Comparison of ENCODE assay signal across 13 cellular contexts in the genomic region with DNA sequence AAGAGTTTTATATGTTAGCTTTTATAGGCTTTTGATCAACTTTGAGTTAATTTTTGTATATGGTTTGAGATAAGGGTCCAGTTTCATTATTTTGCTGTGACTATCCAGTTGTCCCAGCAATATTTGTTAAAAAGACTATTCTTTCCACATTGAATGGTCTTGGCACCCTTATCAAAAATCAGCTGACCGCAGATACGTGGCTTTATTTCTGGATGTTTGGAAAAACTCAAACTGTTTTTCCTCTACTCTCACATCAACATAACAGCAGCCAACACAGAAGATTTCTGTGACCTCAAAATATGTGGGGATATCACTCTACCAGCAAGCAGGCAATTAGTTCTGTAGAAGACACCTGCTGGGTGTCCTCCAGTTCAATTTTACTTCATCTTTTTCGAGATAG.
DNase-seq lines count a peak whose midpoint lies in the region; ATAC-seq and TF ChIP-seq lines count a peak whose summit lies in the region.
"Had no signal": no experiment of that assay in that cellular context is flagged by ENCODE, and none has a peak within 500 bp of the region (broad histone marks: within the 10 kb centered on the region; RNA-seq: fewer than 3 reads in every experiment).

No MANE protein-coding gene starts in this region.

- no peaks in the 10 kb centered on the region for H3K27me3 Mint-ChIP-seq in activated CD4-positive, alpha-beta T cell treated with anti-CD3 and anti-CD28 coated beads, Interleukin-2, amount 10 ng/mL, durations not matched to agents 24 days and 14 days
- no peaks in the 10 kb centered on the region for H3K27me3 Mint-ChIP-seq in stimulated activated naive CD8-positive, alpha-beta T cell treated with anti-CD3 and anti-CD28 coated beads, Interleukin-15, Interleukin-2, amounts not matched to agents 100 ng/mL and 50 ng/mL, for 24 hours
- H3K27me3 Mint-ChIP-seq in natural killer cell (ENCODE audit: low read depth in 2 of 2) = no peaks in the 10 kb centered on the region

- H3K4me1 Mint-ChIP-seq in activated CD4-positive, alpha-beta T cell treated with anti-CD3 and anti-CD28 coated beads, Interleukin-2, amount 10 ng/mL, durations not matched to agents 24 days and 14 days = peaks cover 16% of the 10 kb centered on the region
- peaks cover 48% of the 10 kb centered on the region for H3K4me1 Mint-ChIP-seq in stimulated activated naive CD8-positive, alpha-beta T cell treated with anti-CD3 and anti-CD28 coated beads, Interleukin-15, Interleukin-2, amounts not matched to agents 100 ng/mL and 50 ng/mL, for 24 hours (ENCODE audit: low read depth)
- peaks cover 52 to 55% of the 10 kb centered on the region in 2 donors for H3K4me1 Mint-ChIP-seq in natural killer cell

- no peak for DNase-seq in activated CD4-positive, alpha-beta T cell treated with anti-CD3 and anti-CD28 coated beads, Interleukin-2, amount 10 ng/mL, durations not matched to agents 24 days and 14 days
- no peak for DNase-seq in activated CD4-positive, alpha-beta T cell treated with anti-CD3 and anti-CD28 coated beads for 1 hour
- no peak for DNase-seq in stimulated activated naive CD8-positive, alpha-beta T cell treated with anti-CD3 and anti-CD28 coated beads, Interleukin-15, Interleukin-2, amounts not matched to agents 100 U/mL and 50 U/mL, for 24 hours
- DNase-seq in natural killer cell = no peak
- DNase-seq in activated CD8-positive, alpha-beta memory T cell treated with anti-CD3 and anti-CD28 coated beads for 24 hours = no peak
- DNase-seq in activated naive CD4-positive, alpha-beta T cell treated with anti-CD3 and anti-CD28 coated beads, Interleukin-2, amount 50 U/mL, for 16 hours = no peak
- DNase-seq: CD8-positive, alpha-beta T cell; COR-L47 had no signal

- H3K9me3 Mint-ChIP-seq in activated CD4-positive, alpha-beta T cell treated with anti-CD3 and anti-CD28 coated beads, Interleukin-2, amount 10 ng/mL, durations not matched to agents 24 days and 14 days = peaks cover 16% of the 10 kb centered on the region
- H3K9me3 Mint-ChIP-seq in stimulated activated naive CD8-positive, alpha-beta T cell treated with anti-CD3 and anti-CD28 coated beads, Interleukin-15, Interleukin-2, amounts not matched to agents 100 ng/mL and 50 ng/mL, for 24 hours = peaks cover 13% of the 10 kb centered on the region
- H3K9me3 Mint-ChIP-seq in natural killer cell = peaks cover 5% of the 10 kb centered on the region in 2 donors

- intact Hi-C loops in activated CD4-positive, alpha-beta T cell treated with anti-CD3 and anti-CD28 coated beads, Interleukin-2, amount 10 ng/mL, durations not matched to agents 24 days and 14 days (cut with micrococcal nuclease) = no loop called here
- intact Hi-C loops in natural killer cell (cut with micrococcal nuclease) = loop anchor here (2.0 kb wide), 1 partner anchor 15 kb away; no protein-coding TSS in a partner anchor

- ATAC-seq in stimulated activated naive CD8-positive, alpha-beta T cell treated with anti-CD3 and anti-CD28 coated beads, Interleukin-15, Interleukin-2, amounts not matched to agents 100 U/mL and 50 U/mL, for 24 hours = no peak
- ATAC-seq in natural killer cell (no peak), HG03571 (IDR thresholded peaks at IDR 0.05; ENCODE audit: unreplicated experiment) (no peak)
- ATAC-seq: CD8-positive, alpha-beta T cell; GM12878; HCT116 had no signal

- no peak overlapping the region for H3K4me3 Mint-ChIP-seq in activated CD4-positive, alpha-beta T cell treated with anti-CD3 and anti-CD28 coated beads, Interleukin-2, amount 10 ng/mL, durations not matched to agents 24 days and 14 days
- H3K4me3 Mint-ChIP-seq in stimulated activated naive CD8-positive, alpha-beta T cell treated with anti-CD3 and anti-CD28 coated beads, Interleukin-15, Interleukin-2, amounts not matched to agents 100 ng/mL and 50 ng/mL, for 24 hours = no peak overlapping the region
- H3K4me3 Mint-ChIP-seq in natural killer cell = peak overlapping the region; percentile 78
- H3K4me3 Mint-ChIP-seq: CD14-positive monocyte; CD8-positive, alpha-beta T cell had no signal

- no peak for TF ChIP-seq CTCF in natural killer cell (IDR thresholded peaks at IDR 0.05)

- H3K27ac Mint-ChIP-seq in activated CD4-positive, alpha-beta T cell treated with anti-CD3 and anti-CD28 coated beads, Interleukin-2, amount 10 ng/mL, durations not matched to agents 24 days and 14 days = peak overlapping the region; percentile 25
- H3K27ac Mint-ChIP-seq in stimulated activated naive CD8-positive, alpha-beta T cell treated with anti-CD3 and anti-CD28 coated beads, Interleukin-15, Interleukin-2, amounts not matched to agents 100 ng/mL and 50 ng/mL, for 24 hours = peak overlapping the region; percentile 6
- peak overlapping the region; percentile 80 to 83 for H3K27ac Mint-ChIP-seq in natural killer cell
- H3K27ac Mint-ChIP-seq: CD14-positive monocyte had no signal

- H3K36me3 Mint-ChIP-seq in activated CD4-positive, alpha-beta T cell treated with anti-CD3 and anti-CD28 coated beads, Interleukin-2, amount 10 ng/mL, durations not matched to agents 24 days and 14 days (ENCODE audit: low read depth) = peaks cover 17% of the 10 kb centered on the region
- peaks cover 30% of the 10 kb centered on the region for H3K36me3 Mint-ChIP-seq in stimulated activated naive CD8-positive, alpha-beta T cell treated with anti-CD3 and anti-CD28 coated beads, Interleukin-15, Interleukin-2, amounts not matched to agents 100 ng/mL and 50 ng/mL, for 24 hours (ENCODE audit: low read depth)
- peaks cover 9% of the 10 kb centered on the region for H3K36me3 Mint-ChIP-seq in natural killer cell

Comparison
In these comparisons a context has a peak if more than half of its experiments do, and no peak if none do; other contexts are left out.
1. H3K27ac Mint-ChIP-seq: peak in every context shown above with its lines; median percentile 82 in natural killer cell; 25 in activated CD4-positive, alpha-beta T cell treated with anti-CD3 and anti-CD28 coated beads, Interleukin-2, amount 10 ng/mL, durations not matched to agents 24 days and 14 days; 6 in stimulated activated naive CD8-positive, alpha-beta T cell treated with anti-CD3 and anti-CD28 coated beads, Interleukin-15, Interleukin-2, amounts not matched to agents 100 ng/mL and 50 ng/mL, for 24 hours.